Comparison of ENCODE assay signal across 28 cellular contexts in genomic region chr13:23687614-23688013, GRCh38.
"Had no signal": no experiment of that assay in that cellular context is flagged by ENCODE, and none has a peak within 500 bp of the region (broad histone marks: within the 10 kb centered on the region; RNA-seq: fewer than 3 reads in every experiment).

No MANE protein-coding gene starts in this region.

- H3K4me1 Mint-ChIP-seq: activated B cell treated with CpG ODN at 0.5 μM for 24 hours; activated CD4-positive, alpha-beta memory T cell treated with anti-CD3 and anti-CD28 coated beads, Interleukin-2, amount 10 ng/mL, durations not matched to agents 7 days and 5 days; activated naive CD4-positive, alpha-beta T cell treated with anti-CD3 and anti-CD28 coated beads, Interleukin-2, amount 10 ng/mL, durations not matched to agents 7 days and 5 days; activated naive CD8-positive, alpha-beta T cell treated with anti-CD3 and anti-CD28 coated beads for 36 hours had no signal

- DNase-seq: activated B cell treated with CpG ODN at 0.5 μM for 24 hours; activated CD4-positive, alpha-beta memory T cell treated with anti-CD3 and anti-CD28 coated beads, Interleukin-2, amount 10 ng/mL, durations not matched to agents 7 days and 5 days; activated CD4-positive, alpha-beta T cell treated with anti-CD3 and anti-CD28 coated beads for 1 hour; activated CD4-positive, alpha-beta T cell treated with anti-CD3 and anti-CD28 coated beads, Interleukin-2, amount 50 U/mL, for 1 hour; activated gamma-delta T cell treated with Interleukin-2 at 50 U/mL for 16 hours; activated naive CD4-positive, alpha-beta T cell treated with anti-CD3 and anti-CD28 coated beads, Interleukin-2, amount 10 ng/mL, durations not matched to agents 7 days and 5 days; activated naive CD8-positive, alpha-beta T cell treated with anti-CD3 and anti-CD28 coated beads for 36 hours; activated T-cell treated with anti-CD3 and anti-CD28 coated beads for 4 hours; activated T-cell treated with anti-CD3 and anti-CD28 coated beads, Interleukin-2, amount 50 U/mL, for 72 hours; brain microvascular endothelial cell; Kasumi-1; NCI-H1092 treated with DMSO at 0.1 percent for 48 hours; NCI-H1417 treated with DMSO at 0.1 percent for 48 hours; NCI-H1694; NCI-H2029; NCI-H2107; NCI-H2171 treated with DMSO at 0.1 percent for 48 hours; NCI-H345; NCI-H510A; NCI-H526 treated with DMSO at 0.1 percent for 48 hours; NCI-H82; OCI-M1; Right ventricle myocardium superior; SJCRH30; T-helper 17 cell; T-helper 9 cell had no signal

- H3K4me3 Mint-ChIP-seq: activated B cell treated with CpG ODN at 0.5 μM for 24 hours; activated CD4-positive, alpha-beta memory T cell treated with anti-CD3 and anti-CD28 coated beads, Interleukin-2, amount 10 ng/mL, durations not matched to agents 7 days and 5 days; activated naive CD4-positive, alpha-beta T cell treated with anti-CD3 and anti-CD28 coated beads, Interleukin-2, amount 10 ng/mL, durations not matched to agents 7 days and 5 days; activated naive CD8-positive, alpha-beta T cell treated with anti-CD3 and anti-CD28 coated beads for 36 hours; activated T-cell treated with anti-CD3 and anti-CD28 coated beads, Interleukin-2, amount 50 U/mL, for 72 hours; T-helper 17 cell had no signal

- H3K27me3 Mint-ChIP-seq: activated naive CD8-positive, alpha-beta T cell treated with anti-CD3 and anti-CD28 coated beads for 36 hours; T-helper 17 cell had no signal

- H3K27ac Mint-ChIP-seq: activated B cell treated with CpG ODN at 0.5 μM for 24 hours; activated CD4-positive, alpha-beta memory T cell treated with anti-CD3 and anti-CD28 coated beads, Interleukin-2, amount 10 ng/mL, durations not matched to agents 7 days and 5 days; activated naive CD4-positive, alpha-beta T cell treated with anti-CD3 and anti-CD28 coated beads, Interleukin-2, amount 10 ng/mL, durations not matched to agents 7 days and 5 days; activated naive CD8-positive, alpha-beta T cell treated with anti-CD3 and anti-CD28 coated beads for 36 hours; activated T-cell treated with anti-CD3 and anti-CD28 coated beads, Interleukin-2, amount 50 U/mL, for 72 hours; activated T-helper 2 cell treated with anti-CD3 and anti-CD28 coated beads, Interferon-gamma antibody, Interleukin-2, Interleukin-4, amounts not matched to agents 10 μg/mL and 5 μg/mL and 100 μg/mL, durations not matched to agents 14 hours and 24 hours and 36 hours; T-helper 17 cell had no signal

- H3K36me3 Mint-ChIP-seq: activated naive CD4-positive, alpha-beta T cell treated with anti-CD3 and anti-CD28 coated beads, Interleukin-2, amount 10 ng/mL, durations not matched to agents 7 days and 5 days; activated naive CD8-positive, alpha-beta T cell treated with anti-CD3 and anti-CD28 coated beads for 36 hours had no signal

- ATAC-seq: activated T-cell treated with anti-CD3 and anti-CD28 coated beads, Interleukin-2, amount 50 U/mL, for 72 hours; Panc1; T-helper 17 cell had no signal
